ENCODE assay signal across 7 cellular contexts in the genomic region with DNA sequence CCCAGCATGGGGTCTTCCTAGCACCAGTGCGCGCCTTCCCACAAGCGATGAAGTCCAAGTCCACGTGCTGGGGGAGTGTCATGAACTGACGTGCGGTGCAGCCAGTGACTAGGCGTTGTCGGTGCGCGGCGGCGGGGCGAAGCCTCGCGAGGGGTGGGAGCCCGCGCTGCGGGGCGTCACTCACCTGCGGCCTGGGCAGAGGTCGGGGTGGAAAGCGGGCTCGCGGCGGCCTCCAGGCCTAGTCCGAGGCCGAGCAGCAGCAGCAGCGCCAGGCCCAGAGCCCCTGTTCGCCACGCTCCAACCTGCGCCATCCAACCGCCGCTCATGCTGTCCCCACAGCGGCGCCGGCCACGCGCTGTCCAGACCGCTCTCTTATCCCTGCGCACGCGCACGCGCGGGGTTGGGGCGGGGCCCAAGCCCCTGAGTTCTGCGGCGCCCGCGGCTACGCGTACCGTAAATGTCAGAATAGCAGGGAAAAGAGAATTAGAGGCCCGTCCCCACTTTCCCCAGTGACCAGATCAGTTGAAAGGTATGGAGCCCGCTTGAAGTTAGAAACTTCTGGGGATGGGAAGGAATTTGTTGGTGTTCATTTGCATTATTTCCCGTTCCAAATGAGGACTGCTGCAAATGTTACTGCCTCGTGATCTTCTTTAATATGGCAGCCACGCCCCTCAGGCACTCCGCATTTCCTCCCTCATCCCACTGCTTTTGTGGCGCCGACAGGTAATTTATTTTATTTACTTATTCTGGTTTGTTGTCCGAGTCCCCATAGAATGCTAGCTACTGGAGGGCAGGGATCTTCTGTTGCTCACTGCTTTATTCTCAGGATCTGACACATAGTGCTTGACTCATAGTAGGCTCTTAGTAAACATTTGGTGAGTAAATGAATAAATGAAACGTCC. TPM values are rescaled to one million over a fixed set of nuclear protein-coding genes. Genes with fewer than 3 reads are reported as not detected.
DNase-seq lines count a peak whose midpoint lies in the region; ATAC-seq and TF ChIP-seq lines count a peak whose summit lies in the region.

A gene (minus strand): TSS at position 394 of the 902 bp plus-strand sequence. CDS start 68 bp downstream, at position 326.

- no peaks in the 10 kb centered on the region for H3K36me3 ChIP-seq in breast epithelium

- H3K4me1 ChIP-seq in breast epithelium, result peaks cover 3 to 9% of the 10 kb centered on the region in 2 donors

- intact Hi-C loops in breast epithelium (cut with DNase I; ENCODE audit: low total_unique reads), result no loop called here

- H3K27ac ChIP-seq in VCaP (peak within 1 kb of the TSS; percentile 70), breast epithelium (peak within 1 kb of the TSS; percentile 38 to 70), skin epidermis (peak within 1 kb of the TSS in 15 of 21 experiments; percentile 6 to 80 (median 57))

- no peaks in the 10 kb centered on the region for H3K9me3 ChIP-seq in breast epithelium

- TF ChIP-seq POLR2A in breast epithelium (IDR thresholded peaks at IDR 0.05), result no peak

- H3K4me3 ChIP-seq in breast epithelium (peak within 1 kb of the TSS; percentile 57 to 74 (median 62)), skin epidermis (peak within 1 kb of the TSS; percentile 41 to 58 (median 47))

- DNase-seq in NCI-H2171 (lab: John Stamatoyannopoulos, UW), result peak; percentile 94
- peak; percentile 79 to 85 for DNase-seq in breast epithelium (ENCODE audit: low spot score in 2 of 2)
- DNase-seq in iPS-NIHi7 (ENCODE audit: extremely low spot score), result peak; percentile 88

- no peaks in the 10 kb centered on the region for H3K27me3 ChIP-seq in breast epithelium

- TF ChIP-seq CTCF in VCaP (conservative IDR thresholded peaks at IDR 0.05), result no peak
- TF ChIP-seq CTCF in breast epithelium (IDR thresholded peaks at IDR 0.05), result no peak

- peak; percentile 85 for ATAC-seq in GM18517 (IDR thresholded peaks at IDR 0.05; ENCODE audit: unreplicated experiment)
- ATAC-seq in HG03045 (IDR thresholded peaks at IDR 0.05; ENCODE audit: unreplicated experiment), result peak; percentile 76

RNA-seq across cellular contexts. Expression of the gene that starts here (rescaled TPM):
- 10 to 100 TPM; 26.9 to 98.6 (median 30.9) TPM for total RNA-seq in breast epithelium

Comparison
In these comparisons a context has a peak if more than half of its experiments do, and no peak if none do; other contexts are left out.
1. Peak in every context shown above with its lines: DNase-seq, ATAC-seq, H3K4me3 ChIP-seq and H3K27ac ChIP-seq.